ENCODE assay signal across 28 cellular contexts in genomic region chr1:186620526-186620925, GRCh38. TPM values are rescaled to one million over a fixed set of nuclear protein-coding genes. Genes with fewer than 3 reads are reported as not detected.
DNase-seq lines count a peak whose midpoint lies in the region; ATAC-seq and TF ChIP-seq lines count a peak whose summit lies in the region.
"Had no signal": no experiment of that assay in that cellular context is flagged by ENCODE, and none has a peak within 500 bp of the region (broad histone marks: within the 10 kb centered on the region; RNA-seq: fewer than 3 reads in every experiment).

No MANE protein-coding gene starts in this region.

- peaks cover 40% of the 10 kb centered on the region for H3K4me1 ChIP-seq in KMS-11 (ENCODE audit: low read depth, poor library complexity, severe bottlenecking)
- peaks cover 13% of the 10 kb centered on the region for H3K4me1 ChIP-seq in stomach smooth muscle (ENCODE audit: control insufficient read depth, insufficient read depth, low read length)
- H3K4me1 ChIP-seq: prostate gland, tibial artery had no signal

- peak; percentile 31 for DNase-seq in Daoy (ENCODE audit: low read depth)
- no peak for DNase-seq in brain microvascular endothelial cell
- DNase-seq in amniotic stem cell (lab: John Stamatoyannopoulos, UW), result no peak
- no peak for DNase-seq in GOT3 (lab: John Stamatoyannopoulos, UW)
- DNase-seq: activated CD8-positive, alpha-beta memory T cell treated with anti-CD3 and anti-CD28 coated beads for 24 hours; activated effector memory CD4-positive, alpha-beta T cell treated with anti-CD3 and anti-CD28 coated beads, Interleukin-2, amount 50 U/mL, for 16 hours; activated T-cell treated with anti-CD3 and anti-CD28 coated beads for 4 hours; aorta; CD4-positive, alpha-beta memory T cell; central memory CD4-positive, alpha-beta T cell; erythroblast; heart left ventricle; islet precursor cell; left ventricle myocardium inferior; naive B cell; NCI-H1436 treated with DMSO at 0.1 percent for 48 hours; NCI-H2081 treated with DMSO at 0.1 percent for 48 hours; NCI-H345; nucleus accumbens; SHP77; stimulated activated CD4-positive, alpha-beta T cell treated with anti-CD3 and anti-CD28 coated beads, Interleukin-4, amount 100 ng/mL, for 24 hours; tibial artery had no signal

- no peaks in the 10 kb centered on the region for H3K79me2 ChIP-seq in KMS-11 (ENCODE audit: insufficient read depth, low read depth)

- no peak overlapping the region for H3K9ac ChIP-seq in KMS-11
- no peak overlapping the region for H3K9ac ChIP-seq in stomach smooth muscle (ENCODE audit: low read length in 2 of 2)

- no peak for ATAC-seq in HG03039 (IDR thresholded peaks at IDR 0.05; ENCODE audit: unreplicated experiment)
- ATAC-seq: heart left ventricle, Panc1, sciatic nerve had no signal

- H4K20me1 ChIP-seq in KMS-11 (ENCODE audit: insufficient read depth), result no peaks in the 10 kb centered on the region

- H3K27me3 ChIP-seq in KMS-11 (ENCODE audit: insufficient read depth, low read depth), result no peaks in the 10 kb centered on the region
- no peaks in the 10 kb centered on the region for H3K27me3 ChIP-seq in brain microvascular endothelial cell (replicated peaks)
- no peaks in the 10 kb centered on the region for H3K27me3 ChIP-seq in stomach smooth muscle (ENCODE audit: control insufficient read depth in 1 of 2, insufficient read depth in 2 of 2, low read length in 2 of 2)
- H3K27me3 ChIP-seq: heart left ventricle, tibial artery had no signal

- peak overlapping the region; percentile 45; the same call in 1 of the 2 replicates for H3K4me2 ChIP-seq in KMS-11

- H3K9me3 ChIP-seq in stomach smooth muscle (ENCODE audit: control insufficient read depth in 2 of 2, low read length in 2 of 2), result no peaks in the 10 kb centered on the region
- H3K9me3 ChIP-seq: heart left ventricle, left ventricle myocardium inferior, prostate gland, tibial artery had no signal

- in situ Hi-C loops in brain microvascular endothelial cell (cut with HindIII; ENCODE audit: low pct_ligation_motif_present, low sequenced_read_pairs), result loop anchor here (25.0 kb wide), 1 partner anchor 367 kb away; no protein-coding TSS in a partner anchor

- H3K4me3 ChIP-seq in KMS-11 (IDR thresholded peaks at IDR 0.05; ENCODE audit: insufficient read depth, low read depth, low read length) (no peak overlapping the region), brain microvascular endothelial cell (ENCODE audit: low read depth, low read length) (no peak overlapping the region), stomach smooth muscle (ENCODE audit: low read length in 2 of 2) (no peak overlapping the region)
- H3K4me3 ChIP-seq: heart left ventricle, left ventricle myocardium inferior, prostate gland, tibial artery had no signal

- H2AFZ ChIP-seq in KMS-11 (ENCODE audit: low read depth), result no peak overlapping the region

- no peak for TF ChIP-seq CTCF in KMS-11 (conservative IDR thresholded peaks at IDR 0.05; ENCODE audit: low read depth, low read length)
- TF ChIP-seq CTCF in brain microvascular endothelial cell (IDR thresholded peaks at IDR 0.05; ENCODE audit: low read depth, low read length, missing control alignments), result no peak

- H3K36me3 ChIP-seq in KMS-11 (ENCODE audit: insufficient read depth) (no peaks in the 10 kb centered on the region), brain microvascular endothelial cell (replicated peaks) (no peaks in the 10 kb centered on the region), stomach smooth muscle (ENCODE audit: control insufficient read depth in 2 of 2, insufficient read depth in 2 of 2, low read length in 2 of 2) (no peaks in the 10 kb centered on the region)
- H3K36me3 ChIP-seq: heart left ventricle, left ventricle myocardium inferior, prostate gland, tibial artery had no signal

- H3K27ac ChIP-seq in KMS-11, result no peak overlapping the region
- peak overlapping the region; percentile 37 for H3K27ac ChIP-seq in brain microvascular endothelial cell
- H3K27ac ChIP-seq in stomach smooth muscle (ENCODE audit: low read length), result peak overlapping the region; percentile 11
- H3K27ac ChIP-seq: left ventricle myocardium inferior, prostate gland, tibial artery had no signal

RNA-seq across cellular contexts. Expression of gene PTGS2, which starts 59.7 kb away (rescaled TPM):
- 8.7 and 12.5 TPM in 2 replicates for total RNA-seq in Daoy (2014; rRNA removed; shearing (Covaris generic))
- total RNA-seq: CD4-positive, alpha-beta memory T cell had no signal
